8 cellular contexts compared by ENCODE assay signal in the genomic region with DNA sequence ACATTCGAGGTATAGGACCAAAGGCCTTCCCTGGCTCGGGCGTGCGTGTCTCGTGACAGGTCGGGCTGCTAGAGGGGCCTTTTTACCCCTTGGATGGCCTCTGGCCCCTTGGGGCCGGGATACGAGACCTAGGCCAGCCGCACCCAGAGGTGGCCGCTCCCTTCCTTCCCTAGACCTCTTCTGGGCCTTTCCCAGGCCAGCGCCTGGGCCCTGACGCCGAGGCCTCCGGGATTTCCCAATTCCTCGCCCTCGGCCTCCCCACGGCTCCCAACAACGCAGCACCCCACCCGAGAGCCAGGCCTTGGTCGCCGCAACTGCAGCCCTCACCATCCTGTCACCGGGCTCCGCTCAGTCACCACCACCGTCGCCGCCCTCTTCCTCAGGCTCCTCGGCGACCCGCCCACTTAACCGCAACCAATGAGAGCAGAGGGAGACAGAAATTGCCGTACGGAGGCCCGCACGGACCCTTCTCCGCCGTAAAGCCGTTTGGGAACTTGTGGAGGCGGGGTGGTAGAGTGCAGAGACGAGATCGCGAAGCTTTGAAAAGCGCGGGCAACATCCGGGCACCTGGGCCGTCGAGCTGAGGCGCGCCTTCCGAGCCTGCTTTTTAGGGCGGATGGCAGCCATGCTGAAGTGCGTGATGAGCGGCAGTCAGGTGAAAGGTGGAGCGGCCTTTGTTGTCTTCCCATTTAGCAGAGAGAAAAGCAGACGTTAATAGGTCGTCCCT. TPM values are rescaled to one million over a fixed set of nuclear protein-coding genes. Genes with fewer than 3 reads are reported as not detected.
DNase-seq lines count a peak whose midpoint lies in the region; ATAC-seq, FAIRE-seq and TF ChIP-seq lines count a peak whose summit lies in the region.

A gene (plus strand): TSS at position 610 of the 727 bp plus-strand sequence. CDS start 7 bp downstream, at position 617.
A gene (minus strand): TSS at position 390 of the 727 bp plus-strand sequence. CDS start 60 bp downstream, at position 330.

- WGBS in psoas muscle, 3 donors: 1 to 2% (median 1%) methylated on average over 54 to 55 of the region's 55 CpGs

- TF ChIP-seq CTCF in right atrium auricular region (IDR thresholded peaks at IDR 0.05) (no peak), psoas muscle (IDR thresholded peaks at IDR 0.05) (no peak)

- H3K27ac ChIP-seq in right atrium auricular region (peak within 1 kb of the TSS; percentile 89 to 91), psoas muscle (peak within 1 kb of the TSS; percentile 96)

- H3K4me3 ChIP-seq in right atrium auricular region: peak within 1 kb of the TSS; percentile 90 to 94
- H3K4me3 ChIP-seq in psoas muscle: peak within 1 kb of the TSS; percentile 98

- intact Hi-C loops in psoas muscle (cut with DNase I): loop anchor here (2.0 to 5.0 kb wide), 2 partner anchors 33 to 35 kb away; a partner anchor contains a TSS

- H3K9me3 ChIP-seq in right atrium auricular region (no peaks in the 10 kb centered on the region), psoas muscle (no peaks in the 10 kb centered on the region)

- H3K27me3 ChIP-seq in right atrium auricular region (no peaks in the 10 kb centered on the region), psoas muscle (ENCODE audit: insufficient read depth in 3 of 3, low read length in 2 of 3) (no peaks in the 10 kb centered on the region)

- FAIRE-seq in urothelium cell line (lab: Jason Lieb, UNC): no peak

- DNase-seq in NCI-H187 (lab: John Stamatoyannopoulos, UW): peak; percentile 97 to 98
- peak; percentile 97 to 100 (median 98) for DNase-seq in T-helper 2 cell
- DNase-seq in anterior cingulate cortex (lab: John Stamatoyannopoulos, UW): peak; percentile 75 to 98 (median 96)
- peak; percentile 98 for DNase-seq in right atrium auricular region (ENCODE audit: low spot score)
- DNase-seq in psoas muscle: peak; percentile 99
- DNase-seq in urothelium cell line (ENCODE audit: low spot score): peak; percentile 87

- H3K36me3 ChIP-seq in right atrium auricular region (no peaks in the 10 kb centered on the region), psoas muscle (ENCODE audit: insufficient read depth in 1 of 2, low read depth in 1 of 2) (peaks cover 0 to 3% of the 10 kb centered on the region in 2 donors)

- peak; percentile 92 for ATAC-seq in GM18502 (IDR thresholded peaks at IDR 0.05; ENCODE audit: poor library complexity, unreplicated experiment)
- peak; percentile 89 for ATAC-seq in HG02943 (IDR thresholded peaks at IDR 0.05; ENCODE audit: low read depth, unreplicated experiment)
- peak; percentile 94 to 98 (median 96) for ATAC-seq in psoas muscle

- peaks cover 0 to 34% of the 10 kb centered on the region in 2 donors for H3K4me1 ChIP-seq in right atrium auricular region
- peaks cover 34% of the 10 kb centered on the region for H3K4me1 ChIP-seq in psoas muscle

RNA-seq across cellular contexts. Expression of the first gene that starts in this region (rescaled TPM):
- 1 to 10 TPM in 1 of 2 donors, under 1 TPM in 1; 0.26 to 1.2 TPM for total RNA-seq in right atrium auricular region
- total RNA-seq in psoas muscle: 1 to 10 TPM; 1.1 to 4.2 (median 1.4) TPM
- polyA plus RNA-seq in psoas muscle: 1 to 10 TPM in 2 of 3 donors, under 1 TPM in 1; 0.77 to 3.8 (median 2.6) TPM

RNA-seq across cellular contexts. Expression of the second gene that starts in this region (rescaled TPM):
- total RNA-seq in right atrium auricular region: 10 to 100 TPM; 65.7 to 96.1 TPM
- total RNA-seq in psoas muscle: 100 to 1,000 TPM in 3 of 4 donors, 10 to 100 TPM in 1; 70.4 to 136 (median 121) TPM
- 100 to 1,000 TPM; 168 to 216 (median 188) TPM for polyA plus RNA-seq in psoas muscle

Comparison
In these comparisons a context has a peak if more than half of its experiments do, and no peak if none do; other contexts are left out.
1. Peak in every context shown above with its lines: DNase-seq, ATAC-seq, H3K4me3 ChIP-seq and H3K27ac ChIP-seq.